Comparison of ENCODE assay signal across 12 cellular contexts in the genomic region with DNA sequence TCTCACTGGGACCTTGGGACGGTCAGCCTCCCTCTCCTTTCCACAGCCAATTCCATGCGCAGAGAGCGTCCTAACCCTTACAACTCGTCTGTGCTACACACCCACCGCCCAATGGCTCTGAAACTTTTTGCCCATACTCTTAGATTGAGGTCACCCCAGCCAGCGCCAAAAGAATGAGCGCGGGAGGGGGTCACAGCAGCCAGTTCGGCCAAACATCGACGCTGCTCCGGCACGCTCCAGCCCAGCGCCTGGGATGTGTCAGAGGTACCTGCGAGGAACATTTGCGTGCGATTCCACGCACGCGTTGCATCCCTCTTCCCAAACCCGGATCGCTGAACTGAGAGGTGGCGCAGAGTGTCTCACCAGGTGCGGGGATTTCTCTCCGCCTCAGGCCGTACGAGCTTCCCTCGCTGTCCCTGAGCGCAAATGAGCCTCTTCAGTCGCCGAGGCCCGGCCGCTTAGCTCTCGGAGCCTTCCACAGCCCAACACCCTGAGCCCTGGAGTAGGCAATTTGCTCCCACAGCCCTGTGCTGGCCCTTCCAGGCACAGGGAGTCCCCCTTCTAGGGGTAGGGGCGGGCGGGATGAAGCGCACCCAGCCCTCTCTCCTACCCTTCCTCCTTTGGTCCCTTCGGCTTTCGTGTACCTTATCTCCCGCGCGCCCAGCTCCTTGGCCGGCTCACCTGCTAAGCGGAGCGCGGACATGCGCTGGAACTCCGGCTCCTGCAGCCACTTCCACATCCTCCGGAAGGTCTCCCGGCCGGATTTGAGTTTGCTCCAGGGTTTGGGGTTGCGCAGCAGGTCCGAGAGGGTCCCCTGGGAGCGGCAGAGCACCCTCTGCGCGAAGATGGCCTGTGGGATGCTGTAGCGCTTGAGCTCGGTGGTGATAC. TPM values are rescaled to one million over a fixed set of nuclear protein-coding genes. Genes with fewer than 3 reads are reported as not detected.
DNase-seq lines count a peak whose midpoint lies in the region; ATAC-seq and TF ChIP-seq lines count a peak whose summit lies in the region.
"Had no signal": no experiment of that assay in that cellular context is flagged by ENCODE, and none has a peak within 500 bp of the region (broad histone marks: within the 10 kb centered on the region; RNA-seq: fewer than 3 reads in every experiment).

No MANE protein-coding gene starts in this region.

- CTCF ChIA-PET in T-cell (lab: Charles Lee) = interaction anchor here in 1 of 2 donors (1.5 kb wide), 1 partner anchor 20 kb away, joined by 3 read pairs; no protein-coding TSS in a partner anchor

- no peaks in the 10 kb centered on the region for H3K36me3 Mint-ChIP-seq in activated naive CD8-positive, alpha-beta T cell
- no peaks in the 10 kb centered on the region for H3K36me3 Mint-ChIP-seq in activated naive CD8-positive, alpha-beta T cell treated with anti-CD3 and anti-CD28 coated beads for 36 hours
- H3K36me3 Mint-ChIP-seq in T-cell = no peaks in the 10 kb centered on the region
- peaks cover 6% of the 10 kb centered on the region for H3K36me3 Mint-ChIP-seq in stimulated activated effector memory CD8-positive, alpha-beta T cell treated with anti-CD3 and anti-CD28 coated beads, Interleukin-12 subunit alpha, Interleukin-12 subunit beta, amount 100 ng/mL, for 72 hours

- H3K27me3 Mint-ChIP-seq in activated naive CD8-positive, alpha-beta T cell = peaks cover 34% of the 10 kb centered on the region
- H3K27me3 Mint-ChIP-seq in activated naive CD8-positive, alpha-beta T cell treated with anti-CD3 and anti-CD28 coated beads for 36 hours = peaks cover 96% of the 10 kb centered on the region
- H3K27me3 Mint-ChIP-seq in T-cell = peaks cover 57 to 80% of the 10 kb centered on the region in 2 donors

- TF ChIP-seq CTCF in upper lobe of right lung (IDR thresholded peaks at IDR 0.05) = no peak

- ATAC-seq in T-cell (replicated peaks in 1 of 4) (no peak), GM18867 (IDR thresholded peaks at IDR 0.05; ENCODE audit: unreplicated experiment) (no peak), upper lobe of right lung (no peak), HG03159 (IDR thresholded peaks at IDR 0.05; ENCODE audit: unreplicated experiment) (no peak)
- ATAC-seq in stimulated activated effector memory CD8-positive, alpha-beta T cell treated with anti-CD3 and anti-CD28 coated beads, Interleukin-12 subunit alpha, Interleukin-12 subunit beta, amount 100 ng/mL, for 72 hours = no peak
- ATAC-seq: GM12878, psoas muscle had no signal

- H3K27me3 ChIP-seq in iPS-18a (ENCODE audit: control insufficient read depth, insufficient read depth, low read length) = peaks cover 98% of the 10 kb centered on the region
- peaks cover 90% of the 10 kb centered on the region for H3K27me3 ChIP-seq in upper lobe of right lung

- H3K9ac ChIP-seq in iPS-18a (ENCODE audit: low read length) = no peak overlapping the region

- H3K4me3 ChIP-seq in iPS-18a (ENCODE audit: low read length) (peak overlapping the region; percentile 30), upper lobe of right lung (no peak overlapping the region)
- H3K4me3 ChIP-seq: GM12878 had no signal

- intact Hi-C loops in upper lobe of right lung (cut with DNase I) = no loop called here

- H3K4me1 ChIP-seq in iPS-18a (ENCODE audit: control insufficient read depth, low read depth, low read length) (peaks cover 57% of the 10 kb centered on the region), upper lobe of right lung (peaks cover 31% of the 10 kb centered on the region)

- no peak for DNase-seq in activated naive CD8-positive, alpha-beta T cell treated with anti-CD3 and anti-CD28 coated beads for 36 hours
- DNase-seq in T-cell = no peak
- no peak for DNase-seq in stimulated activated effector memory CD8-positive, alpha-beta T cell treated with anti-CD3 and anti-CD28 coated beads, Interleukin-12 subunit alpha, Interleukin-12 subunit beta, amount 100 ng/mL, for 72 hours (ENCODE audit: low spot score in 2 of 2)
- DNase-seq in upper lobe of right lung = no peak
- DNase-seq: cerebellar nuclear complex; NK-92 treated with Interleukin-12 subunit alpha and Interleukin-12 subunit beta, amount 100 ng/mL, for 24 hours; psoas muscle had no signal

- H3K36me3 ChIP-seq in iPS-18a (ENCODE audit: control insufficient read depth, low read depth, low read length) (no peaks in the 10 kb centered on the region), upper lobe of right lung (no peaks in the 10 kb centered on the region)

- H3K9me3 ChIP-seq in iPS-18a (ENCODE audit: control insufficient read depth, low read depth, low read length) (no peaks in the 10 kb centered on the region), upper lobe of right lung (no peaks in the 10 kb centered on the region)
- H3K9me3 ChIP-seq: psoas muscle had no signal

- no peak overlapping the region for H3K27ac Mint-ChIP-seq in activated naive CD8-positive, alpha-beta T cell
- H3K27ac Mint-ChIP-seq in activated naive CD8-positive, alpha-beta T cell treated with anti-CD3 and anti-CD28 coated beads for 36 hours = no peak overlapping the region
- peak overlapping the region in 1 of 2 donors; percentile 10 for H3K27ac Mint-ChIP-seq in T-cell
- no peak overlapping the region for H3K27ac Mint-ChIP-seq in stimulated activated effector memory CD8-positive, alpha-beta T cell treated with anti-CD3 and anti-CD28 coated beads, Interleukin-12 subunit alpha, Interleukin-12 subunit beta, amount 100 ng/mL, for 72 hours

- peak overlapping the region; percentile 11 for H3K4me3 Mint-ChIP-seq in activated naive CD8-positive, alpha-beta T cell
- H3K4me3 Mint-ChIP-seq in activated naive CD8-positive, alpha-beta T cell treated with anti-CD3 and anti-CD28 coated beads for 36 hours = no peak overlapping the region
- H3K4me3 Mint-ChIP-seq in T-cell = peak overlapping the region; percentile 11 to 60 (median 22)
- peak overlapping the region; percentile 56 for H3K4me3 Mint-ChIP-seq in stimulated activated effector memory CD8-positive, alpha-beta T cell treated with anti-CD3 and anti-CD28 coated beads, Interleukin-12 subunit alpha, Interleukin-12 subunit beta, amount 100 ng/mL, for 72 hours

- H3K4me1 Mint-ChIP-seq in activated naive CD8-positive, alpha-beta T cell (ENCODE audit: low read depth) = peaks cover 31% of the 10 kb centered on the region
- H3K4me1 Mint-ChIP-seq in activated naive CD8-positive, alpha-beta T cell treated with anti-CD3 and anti-CD28 coated beads for 36 hours = peaks cover 13% of the 10 kb centered on the region
- H3K4me1 Mint-ChIP-seq in T-cell = peaks cover 16 to 45% (median 43%) of the 10 kb centered on the region in 3 donors
- peaks cover 35% of the 10 kb centered on the region for H3K4me1 Mint-ChIP-seq in stimulated activated effector memory CD8-positive, alpha-beta T cell treated with anti-CD3 and anti-CD28 coated beads, Interleukin-12 subunit alpha, Interleukin-12 subunit beta, amount 100 ng/mL, for 72 hours

- POLR2A ChIA-PET in T-cell (lab: Charles Lee) = no interaction called here

- no peak overlapping the region for H3K27ac ChIP-seq in iPS-18a (ENCODE audit: low read length)
- H3K27ac ChIP-seq in upper lobe of right lung = no peak overlapping the region
- H3K27ac ChIP-seq: psoas muscle had no signal

- no peaks in the 10 kb centered on the region for H3K9me3 Mint-ChIP-seq in activated naive CD8-positive, alpha-beta T cell (ENCODE audit: low read depth)
- no peaks in the 10 kb centered on the region for H3K9me3 Mint-ChIP-seq in activated naive CD8-positive, alpha-beta T cell treated with anti-CD3 and anti-CD28 coated beads for 36 hours
- H3K9me3 Mint-ChIP-seq in T-cell = no peaks in the 10 kb centered on the region
- no peaks in the 10 kb centered on the region for H3K9me3 Mint-ChIP-seq in stimulated activated effector memory CD8-positive, alpha-beta T cell treated with anti-CD3 and anti-CD28 coated beads, Interleukin-12 subunit alpha, Interleukin-12 subunit beta, amount 100 ng/mL, for 72 hours

RNA-seq across cellular contexts. Expression of gene ONECUT1, which starts 1.8 kb away (rescaled TPM):
- not detected for total RNA-seq in activated naive CD8-positive, alpha-beta T cell treated with anti-CD3 and anti-CD28 coated beads for 36 hours
- total RNA-seq in T-cell = under 1 TPM in 1 of 5 donors, not detected in 4; 0.13 TPM
- not detected for total RNA-seq in upper lobe of right lung
- total RNA-seq: psoas muscle had no signal
